Comparison of ENCODE assay signal across 27 cellular contexts in the genomic region with DNA sequence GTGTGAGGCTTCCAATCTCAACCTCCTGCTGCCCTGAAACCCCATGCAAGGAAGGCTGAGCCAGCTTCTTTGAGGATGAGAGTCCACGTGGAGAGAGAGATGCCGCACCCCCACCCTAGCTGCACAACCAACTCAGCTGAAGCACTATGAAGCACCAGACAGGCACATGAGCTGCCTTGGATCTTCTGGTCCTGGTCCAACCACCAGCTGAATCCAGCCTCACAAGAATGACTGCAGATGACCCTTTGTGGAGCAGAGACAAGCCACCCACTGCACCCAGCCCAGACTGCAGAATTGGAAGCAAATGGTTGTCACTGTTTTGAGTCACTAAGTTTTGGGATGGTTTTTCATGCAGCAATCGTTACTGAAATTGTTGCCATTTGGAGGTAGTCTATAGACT.
"Had no signal": no experiment of that assay in that cellular context is flagged by ENCODE, and none has a peak within 500 bp of the region (broad histone marks: within the 10 kb centered on the region; RNA-seq: fewer than 3 reads in every experiment).

No MANE protein-coding gene starts in this region.

- H3K27ac ChIP-seq: body of pancreas, brain microvascular endothelial cell, breast epithelium, VCaP had no signal

- DNase-seq: activated B cell treated with CpG ODN at 0.5 μM for 24 hours; activated CD4-positive, alpha-beta memory T cell treated with anti-CD3 and anti-CD28 coated beads for 36 hours; activated CD4-positive, alpha-beta T cell treated with anti-CD3 and anti-CD28 coated beads for 4 hours; activated CD4-positive, alpha-beta T cell treated with anti-CD3 and anti-CD28 coated beads, Interleukin-2, amount 10 ng/mL, durations not matched to agents 24 days and 14 days; activated CD4-positive, alpha-beta T cell treated with anti-CD3 and anti-CD28 coated beads, Interleukin-2, amount 50 U/mL, for 1 hour; activated CD4-positive, alpha-beta T cell treated with anti-CD3 and anti-CD28 coated beads, Interleukin-2, amount 50 U/mL, for 4 hours; activated CD4-positive, CD25-positive, alpha-beta regulatory T cell treated with anti-CD3 and anti-CD28 coated beads, Interleukin-2, amount 50 U/mL, for 72 hours; activated CD8-positive, alpha-beta memory T cell treated with anti-CD3 and anti-CD28 coated beads, Interleukin-2, amount 10 ng/mL, durations not matched to agents 7 days and 5 days; activated CD8-positive, alpha-beta memory T cell treated with anti-CD3 and anti-CD28 coated beads, Interleukin-2, amount 50 U/mL, for 48 hours; activated CD8-positive, alpha-beta T cell treated with anti-CD3 and anti-CD28 coated beads for 36 hours; activated effector memory CD4-positive, alpha-beta T cell treated with Interleukin-2 at 50 U/mL for 16 hours; activated gamma-delta T cell; activated naive CD4-positive, alpha-beta T cell treated with anti-CD3 and anti-CD28 coated beads, Interleukin-2, amount 10 ng/mL, durations not matched to agents 7 days and 5 days; activated naive CD4-positive, alpha-beta T cell treated with Interleukin-2 at 50 U/mL for 16 hours; activated naive CD8-positive, alpha-beta T cell treated with anti-CD3 and anti-CD28 coated beads, Interleukin-2, amount 10 ng/mL, durations not matched to agents 7 days and 5 days; activated naive CD8-positive, alpha-beta T cell treated with anti-CD3 and anti-CD28 coated beads, Interleukin-2, amount 50 U/mL, for 24 hours; activated T-cell treated with anti-CD3 and anti-CD28 coated beads, Interleukin-2, amount 50 U/mL, for 24 hours; activated T-cell treated with anti-CD3 and anti-CD28 coated beads, Interleukin-2, amount 50 U/mL, for 48 hours; aorta; body of pancreas; brain microvascular endothelial cell; central memory CD4-positive, alpha-beta T cell; T-helper 1 cell; T-helper 2 cell; T-helper 9 cell had no signal

- H3K27me3 ChIP-seq: body of pancreas had no signal

- H3K4me3 ChIP-seq: body of pancreas, breast epithelium had no signal
